ENCODE assay signal across 9 cellular contexts in genomic region chr20:44552950-44553908, GRCh38. TPM values are rescaled to one million over a fixed set of nuclear protein-coding genes. Genes with fewer than 3 reads are reported as not detected.
A peak's percentile ranks its signal among the peaks of the same experiment; 100 is the strongest.
DNase-seq lines count a peak whose midpoint lies in the region; ATAC-seq and TF ChIP-seq lines count a peak whose summit lies in the region.
"Had no signal": no experiment of that assay in that cellular context is flagged by ENCODE, and none has a peak within 500 bp of the region (broad histone marks: within the 10 kb centered on the region; RNA-seq: fewer than 3 reads in every experiment).

No MANE protein-coding gene starts in this region.

- DNase-seq in activated CD4-positive, alpha-beta T cell treated with anti-CD3 and anti-CD28 coated beads for 36 hours, result no peak
- DNase-seq in activated CD4-positive, alpha-beta T cell treated with anti-CD3 and anti-CD28 coated beads, Interleukin-2, amount 50 U/mL, for 48 hours, result no peak
- DNase-seq in foreskin keratinocyte (peak in 1 of 2 donors; percentile 51), suprapubic skin (ENCODE audit: low spot score in 2 of 2) (no peak), T1000 (lab: John Stamatoyannopoulos, UW) (no peak), GM10266 (ENCODE audit: extremely low spot score) (no peak)
- no peak for DNase-seq in NK-92 treated with Interleukin-12 subunit alpha and Interleukin-12 subunit beta, amount 100 ng/mL, for 24 hours (lab: John Stamatoyannopoulos, UW)
- DNase-seq: stimulated activated naive B cell treated with anti-CD40 and anti-IgM and Interleukin-4, amounts not matched to agents 10 μg/mL and 1 μg/mL and 100 μg/mL, for 72 hours had no signal

- H3K27me3 ChIP-seq in foreskin keratinocyte, result no peaks in the 10 kb centered on the region
- no peaks in the 10 kb centered on the region for H3K27me3 ChIP-seq in suprapubic skin

- no peaks in the 10 kb centered on the region for H3K36me3 Mint-ChIP-seq in activated CD4-positive, alpha-beta T cell treated with anti-CD3 and anti-CD28 coated beads for 36 hours (ENCODE audit: low read depth)
- no peaks in the 10 kb centered on the region for H3K36me3 Mint-ChIP-seq in T-helper 1 cell treated with Interleukin-12 subunit alpha and Interleukin-12 subunit beta and Interleukin-4 antibody, amounts not matched to agents 30 μg/mL and 1 μg/mL, for 36 hours (ENCODE audit: low read depth)
- H3K36me3 Mint-ChIP-seq: stimulated activated naive B cell treated with anti-CD40 and anti-IgM and Interleukin-4, amounts not matched to agents 10 μg/mL and 1 μg/mL and 100 μg/mL, for 72 hours had no signal

- no peaks in the 10 kb centered on the region for H3K9me3 ChIP-seq in suprapubic skin

- TF ChIP-seq EP300 in suprapubic skin (IDR thresholded peaks at IDR 0.05), result no peak

- ATAC-seq in activated CD4-positive, alpha-beta T cell treated with anti-CD3 and anti-CD28 coated beads for 36 hours, result peak; percentile 81
- peak; percentile 84 for ATAC-seq in foreskin keratinocyte
- ATAC-seq: stimulated activated naive B cell treated with anti-CD40 and anti-IgM and Interleukin-4, amounts not matched to agents 10 μg/mL and 1 μg/mL and 100 μg/mL, for 72 hours had no signal

- H3K27ac ChIP-seq in foreskin keratinocyte, result peak overlapping the region; percentile 36
- peak overlapping the region; percentile 63 for H3K27ac ChIP-seq in suprapubic skin

- no peak for TF ChIP-seq POLR2A in suprapubic skin (IDR thresholded peaks at IDR 0.05)

- no peak for TF ChIP-seq CTCF in foreskin keratinocyte (conservative IDR thresholded peaks at IDR 0.05)
- no peak for TF ChIP-seq CTCF in suprapubic skin (IDR thresholded peaks at IDR 0.05)
- no peak for TF ChIP-seq CTCF in GM10266 (IDR thresholded peaks at IDR 0.05; ENCODE audit: control insufficient read depth, insufficient read depth, low read depth, missing control alignments)

- H3K4me1 ChIP-seq in foreskin keratinocyte (peaks cover 13% of the 10 kb centered on the region), suprapubic skin (peaks cover 26% of the 10 kb centered on the region)

- H3K4me3 Mint-ChIP-seq in activated CD4-positive, alpha-beta T cell treated with anti-CD3 and anti-CD28 coated beads for 36 hours, result no peak overlapping the region
- H3K4me3 Mint-ChIP-seq in T-helper 1 cell treated with Interleukin-12 subunit alpha and Interleukin-12 subunit beta and Interleukin-4 antibody, amounts not matched to agents 30 μg/mL and 1 μg/mL, for 36 hours, result peak overlapping the region; percentile 16
- H3K4me3 Mint-ChIP-seq: stimulated activated naive B cell treated with anti-CD40 and anti-IgM and Interleukin-4, amounts not matched to agents 10 μg/mL and 1 μg/mL and 100 μg/mL, for 72 hours had no signal

- peaks cover 16% of the 10 kb centered on the region for H3K4me1 Mint-ChIP-seq in activated CD4-positive, alpha-beta T cell treated with anti-CD3 and anti-CD28 coated beads for 36 hours
- peaks cover 14% of the 10 kb centered on the region for H3K4me1 Mint-ChIP-seq in T-helper 1 cell treated with Interleukin-12 subunit alpha and Interleukin-12 subunit beta and Interleukin-4 antibody, amounts not matched to agents 30 μg/mL and 1 μg/mL, for 36 hours (ENCODE audit: low read depth)

- POLR2A ChIA-PET in activated CD4-positive, alpha-beta T cell treated with anti-CD3 and anti-CD28 coated beads for 36 hours (lab: Charles Lee), result no interaction called here

- peak overlapping the region; percentile 44 for H3K27ac Mint-ChIP-seq in activated CD4-positive, alpha-beta T cell treated with anti-CD3 and anti-CD28 coated beads for 36 hours
- H3K27ac Mint-ChIP-seq in T-helper 1 cell treated with Interleukin-12 subunit alpha and Interleukin-12 subunit beta and Interleukin-4 antibody, amounts not matched to agents 30 μg/mL and 1 μg/mL, for 36 hours, result peak overlapping the region; percentile 70
- H3K27ac Mint-ChIP-seq: stimulated activated naive B cell treated with anti-CD40 and anti-IgM and Interleukin-4, amounts not matched to agents 10 μg/mL and 1 μg/mL and 100 μg/mL, for 72 hours had no signal

- CTCF ChIA-PET in activated CD4-positive, alpha-beta T cell treated with anti-CD3 and anti-CD28 coated beads for 36 hours (lab: Charles Lee), result interaction anchor here (1.1 to 1.7 kb wide), 4 partner anchors 12 to 132 kb away, joined by 3 to 5 read pairs (median 4); no protein-coding TSS in a partner anchor

- 43% methylated on average over 6 of the region's 6 CpGs for WGBS in suprapubic skin

- no peaks in the 10 kb centered on the region for H3K36me3 ChIP-seq in suprapubic skin

- H3K27me3 Mint-ChIP-seq in activated CD4-positive, alpha-beta T cell treated with anti-CD3 and anti-CD28 coated beads for 36 hours, result no peaks in the 10 kb centered on the region
- no peaks in the 10 kb centered on the region for H3K27me3 Mint-ChIP-seq in T-helper 1 cell treated with Interleukin-12 subunit alpha and Interleukin-12 subunit beta and Interleukin-4 antibody, amounts not matched to agents 30 μg/mL and 1 μg/mL, for 36 hours (ENCODE audit: low read depth)
- H3K27me3 Mint-ChIP-seq: stimulated activated naive B cell treated with anti-CD40 and anti-IgM and Interleukin-4, amounts not matched to agents 10 μg/mL and 1 μg/mL and 100 μg/mL, for 72 hours had no signal

- no peak overlapping the region for H3K4me3 ChIP-seq in suprapubic skin

- no peaks in the 10 kb centered on the region for H3K9me3 Mint-ChIP-seq in activated CD4-positive, alpha-beta T cell treated with anti-CD3 and anti-CD28 coated beads for 36 hours (ENCODE audit: low read depth)
- H3K9me3 Mint-ChIP-seq in T-helper 1 cell treated with Interleukin-12 subunit alpha and Interleukin-12 subunit beta and Interleukin-4 antibody, amounts not matched to agents 30 μg/mL and 1 μg/mL, for 36 hours, result no peaks in the 10 kb centered on the region
- H3K9me3 Mint-ChIP-seq: stimulated activated naive B cell treated with anti-CD40 and anti-IgM and Interleukin-4, amounts not matched to agents 10 μg/mL and 1 μg/mL and 100 μg/mL, for 72 hours had no signal

- intact Hi-C loops in activated CD4-positive, alpha-beta T cell treated with anti-CD3 and anti-CD28 coated beads for 36 hours (cut with DNase I, micrococcal nuclease), result no loop called here

RNA-seq across cellular contexts. Expression of gene PKIG, which starts 29.1 kb away (rescaled TPM):
- total RNA-seq in activated CD4-positive, alpha-beta T cell treated with anti-CD3 and anti-CD28 coated beads for 36 hours, result 1 to 10 TPM; 4.5 to 4.6 TPM
- total RNA-seq in foreskin keratinocyte, result 19.9 and 20.7 TPM in 2 replicates
- polyA plus RNA-seq in foreskin keratinocyte, result 23.5 and 25.4 TPM in 2 replicates
- total RNA-seq in suprapubic skin, result 10 to 100 TPM; 17.2 to 40.8 (median 32.0) TPM

RNA-seq across cellular contexts. Expression of gene SERINC3, which starts 31.4 kb away (rescaled TPM):
- 10 to 100 TPM; 51.9 to 58.5 TPM for total RNA-seq in activated CD4-positive, alpha-beta T cell treated with anti-CD3 and anti-CD28 coated beads for 36 hours
- 54.8 and 69.2 TPM in 2 replicates for total RNA-seq in foreskin keratinocyte
- 26.3 and 27.6 TPM in 2 replicates for polyA plus RNA-seq in foreskin keratinocyte
- total RNA-seq in suprapubic skin, result 100 to 1,000 TPM in 3 of 4 donors, 10 to 100 TPM in 1; 94.1 to 128 (median 113) TPM
